30 cellular contexts compared by ENCODE assay signal in the genomic region with DNA sequence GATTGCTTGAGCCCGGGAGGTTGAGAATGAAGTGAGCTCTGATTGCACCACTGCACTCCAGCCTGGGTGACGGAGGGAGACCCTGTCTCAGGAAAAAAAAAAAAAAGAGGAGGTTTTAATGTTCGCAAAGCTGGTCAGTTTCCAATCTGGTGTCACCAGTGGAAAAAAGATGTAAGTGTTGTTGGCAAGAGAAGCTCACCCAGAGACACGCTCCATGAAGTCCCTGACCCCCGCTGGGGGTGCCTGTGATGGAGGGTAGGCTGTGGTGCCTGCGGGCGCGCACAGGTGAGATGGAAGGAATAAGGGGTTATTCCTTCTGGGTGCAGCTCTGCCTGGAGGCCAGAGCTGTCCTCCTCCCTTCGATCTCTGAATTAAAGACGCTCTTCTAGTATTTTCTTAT.
DNase-seq lines count a peak whose midpoint lies in the region; ATAC-seq, FAIRE-seq and TF ChIP-seq lines count a peak whose summit lies in the region.
"Had no signal": no experiment of that assay in that cellular context is flagged by ENCODE, and none has a peak within 500 bp of the region (broad histone marks: within the 10 kb centered on the region; RNA-seq: fewer than 3 reads in every experiment).

No MANE protein-coding gene starts in this region.

- H3K9me3 ChIP-seq in cardiac muscle cell (ENCODE audit: low read depth): no peaks in the 10 kb centered on the region
- no peaks in the 10 kb centered on the region for H3K9me3 ChIP-seq in PC-3 (ENCODE audit: low read length)
- no peaks in the 10 kb centered on the region for H3K9me3 ChIP-seq in hepatocyte (ENCODE audit: low read depth)
- H3K9me3 ChIP-seq in uterus: no peaks in the 10 kb centered on the region
- H3K9me3 ChIP-seq: breast epithelium, ovary, spleen, tibial artery had no signal

- H3K27ac ChIP-seq in cardiac muscle cell (peak overlapping the region; percentile 90), PC-3 (ENCODE audit: low read length) (peak overlapping the region; percentile 98; the same call in 1 of the 2 replicates), hepatocyte (peak overlapping the region; percentile 75), uterus (peak overlapping the region; percentile 88 to 95)
- H3K27ac ChIP-seq: breast epithelium, PC-9, spleen, tibial artery, WERI-Rb-1 had no signal

- no peak overlapping the region for H3K27ac Mint-ChIP-seq in stimulated activated effector memory CD8-positive, alpha-beta T cell treated with anti-CD3 and anti-CD28 coated beads, Interleukin-12 subunit alpha, Interleukin-12 subunit beta, amount 100 ng/mL, for 72 hours
- H3K27ac Mint-ChIP-seq: activated CD4-positive, alpha-beta T cell treated with anti-CD3 and anti-CD28 coated beads, Interleukin-2, amount 10 ng/mL, durations not matched to agents 24 days and 14 days; activated naive CD4-positive, alpha-beta T cell treated with anti-CD3 and anti-CD28 coated beads, Interleukin-2, amount 50 U/mL, for 72 hours; CD8-positive, alpha-beta T cell; stimulated activated naive CD8-positive, alpha-beta T cell treated with anti-CD3 and anti-CD28 coated beads, Interleukin-15, Interleukin-2, amounts not matched to agents 100 ng/mL and 50 ng/mL, for 24 hours had no signal

- 96% methylated on average over 10 of the region's 10 CpGs for WGBS in hepatocyte (ENCODE audit: low lambda C conversion rate, missing lambda C conversion rate)

- intact Hi-C loops in left cardiac atrium (cut with DNase I) (no loop called here), PC-3 (cut with micrococcal nuclease) (loop anchor here (5.0 kb wide), 1 partner anchor 182 kb away; no protein-coding TSS in a partner anchor), uterus (cut with DNase I; ENCODE audit: low total_unique reads) (no loop called here)

- peaks cover 5% of the 10 kb centered on the region for H3F3A ChIP-seq in PC-3 (ENCODE audit: low read length, unreplicated experiment)

- CTCF ChIA-PET in PC-3 (lab: Charles Lee): interaction anchor here (0.5 kb wide), 1 partner anchor 100 kb away, joined by 3 read pairs; no protein-coding TSS in a partner anchor

- no peaks in the 10 kb centered on the region for H3K9me3 Mint-ChIP-seq in stimulated activated effector memory CD8-positive, alpha-beta T cell treated with anti-CD3 and anti-CD28 coated beads, Interleukin-12 subunit alpha, Interleukin-12 subunit beta, amount 100 ng/mL, for 72 hours
- H3K9me3 Mint-ChIP-seq: activated CD4-positive, alpha-beta T cell treated with anti-CD3 and anti-CD28 coated beads, Interleukin-2, amount 10 ng/mL, durations not matched to agents 24 days and 14 days; activated naive CD4-positive, alpha-beta T cell treated with anti-CD3 and anti-CD28 coated beads, Interleukin-2, amount 50 U/mL, for 72 hours; CD8-positive, alpha-beta T cell; neural crest cell; stimulated activated naive CD8-positive, alpha-beta T cell treated with anti-CD3 and anti-CD28 coated beads, Interleukin-15, Interleukin-2, amounts not matched to agents 100 ng/mL and 50 ng/mL, for 24 hours had no signal

- no peak overlapping the region for H3K9ac ChIP-seq in PC-3 (ENCODE audit: low read length)

- H2AFZ ChIP-seq in PC-3 (ENCODE audit: low read length): no peak overlapping the region
- no peak overlapping the region for H2AFZ ChIP-seq in hepatocyte
- H2AFZ ChIP-seq: PC-9 had no signal

- H3K9me2 ChIP-seq in PC-3 (replicated peaks; ENCODE audit: low read length) (no peaks in the 10 kb centered on the region), hepatocyte (replicated peaks; ENCODE audit: insufficient read depth) (no peaks in the 10 kb centered on the region)

- peaks cover 6% of the 10 kb centered on the region for H3K4me1 Mint-ChIP-seq in stimulated activated effector memory CD8-positive, alpha-beta T cell treated with anti-CD3 and anti-CD28 coated beads, Interleukin-12 subunit alpha, Interleukin-12 subunit beta, amount 100 ng/mL, for 72 hours
- H3K4me1 Mint-ChIP-seq: activated CD4-positive, alpha-beta T cell treated with anti-CD3 and anti-CD28 coated beads, Interleukin-2, amount 10 ng/mL, durations not matched to agents 24 days and 14 days had no signal

- H3K4me2 ChIP-seq in PC-3 (ENCODE audit: low read length): no peak overlapping the region
- H3K4me2 ChIP-seq in hepatocyte: no peak overlapping the region
- H3K4me2 ChIP-seq: PC-9 had no signal

- POLR2A ChIA-PET in PC-3 (lab: Charles Lee; ENCODE audit: unreplicated experiment): no interaction called here

- H3K79me2 ChIP-seq in PC-3 (ENCODE audit: low read length) (peaks cover 54% of the 10 kb centered on the region), hepatocyte (peaks cover 80% of the 10 kb centered on the region)

- no peak for ATAC-seq in left cardiac atrium
- ATAC-seq in PC-3: no peak
- ATAC-seq in stimulated activated effector memory CD8-positive, alpha-beta T cell treated with anti-CD3 and anti-CD28 coated beads, Interleukin-12 subunit alpha, Interleukin-12 subunit beta, amount 100 ng/mL, for 72 hours: no peak
- ATAC-seq: activated naive CD4-positive, alpha-beta T cell treated with anti-CD3 and anti-CD28 coated beads, Interleukin-2, amount 50 U/mL, for 72 hours; CD8-positive, alpha-beta T cell; left lobe of liver had no signal

- no peak for FAIRE-seq in GM12892 (lab: Jason Lieb, UNC)
- FAIRE-seq: endothelial cell of umbilical vein, GM18507, H54 had no signal

- H4K20me1 ChIP-seq in PC-3 (ENCODE audit: low read length) (no peaks in the 10 kb centered on the region), hepatocyte (ENCODE audit: insufficient read depth, poor library complexity, severe bottlenecking) (no peaks in the 10 kb centered on the region)

- H3K36me3 ChIP-seq in cardiac muscle cell (no peaks in the 10 kb centered on the region), PC-3 (ENCODE audit: low read depth, low read length) (peaks cover 4% of the 10 kb centered on the region; the same call in 1 of the 2 replicates), hepatocyte (replicated peaks; ENCODE audit: insufficient read depth, low read depth) (no peaks in the 10 kb centered on the region), uterus (no peaks in the 10 kb centered on the region)
- H3K36me3 ChIP-seq: breast epithelium, ovary, tibial artery had no signal

- H3K4me1 ChIP-seq in cardiac muscle cell (ENCODE audit: low read depth) (peaks cover 62% of the 10 kb centered on the region), PC-3 (ENCODE audit: insufficient read depth, low read length) (peaks cover 37% of the 10 kb centered on the region), hepatocyte (ENCODE audit: insufficient read depth) (peaks cover 56% of the 10 kb centered on the region), uterus (peaks cover 21 to 24% of the 10 kb centered on the region in 2 donors)
- H3K4me1 ChIP-seq: breast epithelium had no signal

- TF ChIP-seq CTCF in cardiac muscle cell (IDR thresholded peaks at IDR 0.05; ENCODE audit: low read depth, low read length) (no peak), PC-3 (conservative IDR thresholded peaks at IDR 0.05; ENCODE audit: low read depth, low read length) (no peak), hepatocyte (IDR thresholded peaks at IDR 0.05; ENCODE audit: poor library complexity) (no peak), uterus (IDR thresholded peaks at IDR 0.05) (no peak)

- DNase-seq in cardiac muscle cell (ENCODE audit: low read depth in 1 of 2, low spot score in 1 of 2) (no peak), left cardiac atrium (no peak), PC-3 (no peak), hepatocyte (ENCODE audit: low spot score) (no peak), uterus (no peak), AG08396 (ENCODE audit: low spot score) (no peak), GM12892 (ENCODE audit: insufficient read length) (no peak)
- no peak for DNase-seq in stimulated activated effector memory CD8-positive, alpha-beta T cell treated with anti-CD3 and anti-CD28 coated beads, Interleukin-12 subunit alpha, Interleukin-12 subunit beta, amount 100 ng/mL, for 72 hours (ENCODE audit: low spot score in 2 of 2)
- DNase-seq: activated CD4-positive, alpha-beta T cell treated with anti-CD3 and anti-CD28 coated beads, Interleukin-2, amount 10 ng/mL, durations not matched to agents 24 days and 14 days; activated CD8-positive, alpha-beta memory T cell treated with anti-CD3 and anti-CD28 coated beads for 24 hours; activated T-cell treated with anti-CD3 and anti-CD28 coated beads for 4 hours; amygdala; CD8-positive, alpha-beta T cell; mesenchymal stem cell; NCI-H1694 treated with DMSO at 0.1 percent for 48 hours; ovary; SIG-M5; stimulated activated CD4-positive, alpha-beta T cell treated with anti-CD3 and anti-CD28 coated beads, Interleukin-2, amount 100 ng/mL, for 24 hours; tibial artery; WERI-Rb-1 had no signal

- no peak overlapping the region for H3K4me3 Mint-ChIP-seq in stimulated activated effector memory CD8-positive, alpha-beta T cell treated with anti-CD3 and anti-CD28 coated beads, Interleukin-12 subunit alpha, Interleukin-12 subunit beta, amount 100 ng/mL, for 72 hours
- H3K4me3 Mint-ChIP-seq: activated CD4-positive, alpha-beta T cell treated with anti-CD3 and anti-CD28 coated beads, Interleukin-2, amount 10 ng/mL, durations not matched to agents 24 days and 14 days; CD8-positive, alpha-beta T cell; neural crest cell; stimulated activated naive CD8-positive, alpha-beta T cell treated with anti-CD3 and anti-CD28 coated beads, Interleukin-15, Interleukin-2, amounts not matched to agents 100 ng/mL and 50 ng/mL, for 24 hours had no signal

- H3K4me3 ChIP-seq in cardiac muscle cell: no peak overlapping the region
- H3K4me3 ChIP-seq in PC-3 (ENCODE audit: low read length): no peak overlapping the region
- no peak overlapping the region for H3K4me3 ChIP-seq in hepatocyte
- H3K4me3 ChIP-seq in uterus: no peak overlapping the region
- H3K4me3 ChIP-seq: breast epithelium, ovary, PC-9, spleen, tibial artery had no signal

- no TSS peak for BruUV-seq in PC-3 (replicated peaks; lab: Mats Ljungman, UMichigan)

- H3K36me3 Mint-ChIP-seq in stimulated activated effector memory CD8-positive, alpha-beta T cell treated with anti-CD3 and anti-CD28 coated beads, Interleukin-12 subunit alpha, Interleukin-12 subunit beta, amount 100 ng/mL, for 72 hours: no peaks in the 10 kb centered on the region
- H3K36me3 Mint-ChIP-seq: activated naive CD4-positive, alpha-beta T cell treated with anti-CD3 and anti-CD28 coated beads, Interleukin-2, amount 50 U/mL, for 72 hours had no signal

- H3K27me3 ChIP-seq in cardiac muscle cell: no peaks in the 10 kb centered on the region
- H3K27me3 ChIP-seq in PC-3 (ENCODE audit: low read length): no peaks in the 10 kb centered on the region
- H3K27me3 ChIP-seq in hepatocyte: no peaks in the 10 kb centered on the region
- no peaks in the 10 kb centered on the region for H3K27me3 ChIP-seq in uterus
- H3K27me3 ChIP-seq: breast epithelium, ovary, spleen, tibial artery had no signal

- TF ChIP-seq POLR2A in uterus (IDR thresholded peaks at IDR 0.05) (no peak), GM12892 (IDR thresholded peaks at IDR 0.05; ENCODE audit: low read depth, low read length) (no peak)
